Comparison of ENCODE assay signal across 12 cellular contexts in the genomic region with DNA sequence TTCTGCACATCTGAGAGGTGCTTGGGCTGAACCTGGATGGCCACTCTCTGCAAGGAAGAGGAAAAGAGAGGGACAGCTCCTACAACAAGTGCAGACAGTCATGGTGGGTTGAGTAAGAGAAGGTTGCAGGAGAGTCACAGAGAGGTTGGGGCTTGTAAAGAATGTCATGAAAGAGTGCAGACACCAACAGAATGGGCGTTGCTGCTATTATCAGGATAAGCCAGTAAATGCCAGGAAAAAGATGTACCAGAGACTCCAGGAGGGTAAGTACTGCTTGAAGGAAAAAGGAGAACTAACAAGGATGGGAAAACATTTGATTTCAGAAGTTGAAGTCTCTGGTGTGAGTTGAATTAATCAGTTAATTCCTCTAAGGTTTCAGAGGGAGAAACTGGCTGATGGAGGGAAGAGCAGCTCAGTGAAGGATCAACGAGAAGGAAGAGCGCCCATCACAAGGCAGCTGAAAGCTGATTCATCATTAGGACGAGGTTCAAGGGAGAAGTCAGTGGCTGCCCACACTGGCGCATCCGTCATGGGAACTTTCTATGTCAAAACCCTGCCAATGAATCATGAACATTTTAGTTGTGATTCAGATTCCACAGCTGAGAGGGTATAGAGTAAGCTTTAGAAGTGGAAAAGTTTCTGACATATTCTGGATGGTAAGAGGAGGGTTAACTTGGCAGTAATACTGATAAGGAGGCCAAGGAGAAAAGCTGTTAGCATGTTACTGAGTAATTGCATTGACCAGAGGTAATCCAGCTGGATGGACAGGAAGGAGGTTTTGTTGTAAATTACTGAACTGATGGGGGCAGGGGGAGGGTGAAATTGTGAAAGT.
A peak's percentile ranks its signal among the peaks of the same experiment; 100 is the strongest.
DNase-seq lines count a peak whose midpoint lies in the region; ATAC-seq and TF ChIP-seq lines count a peak whose summit lies in the region.
"Had no signal": no experiment of that assay in that cellular context is flagged by ENCODE, and none has a peak within 500 bp of the region (broad histone marks: within the 10 kb centered on the region; RNA-seq: fewer than 3 reads in every experiment).

No MANE protein-coding gene starts in this region.

- in situ Hi-C loops in brain microvascular endothelial cell (cut with HindIII; ENCODE audit: low pct_ligation_motif_present, low sequenced_read_pairs), result no loop called here

- H3K27ac ChIP-seq in brain microvascular endothelial cell, result peak overlapping the region; percentile 80

- H3K27me3 Mint-ChIP-seq in stimulated activated naive CD8-positive, alpha-beta T cell treated with anti-CD3 and anti-CD28 coated beads, Interleukin-15, amount 100 ng/mL, for 72 hours, result peaks cover 51% of the 10 kb centered on the region

- WGBS in lower leg skin, 2 donors, result 44% methylated on average over 6 of the region's 6 CpGs

- no peak overlapping the region for H3K27ac Mint-ChIP-seq in stimulated activated naive CD8-positive, alpha-beta T cell treated with anti-CD3 and anti-CD28 coated beads, Interleukin-15, amount 100 ng/mL, for 72 hours
- H3K27ac Mint-ChIP-seq: endodermal cell had no signal

- TF ChIP-seq CTCF in brain microvascular endothelial cell (IDR thresholded peaks at IDR 0.05; ENCODE audit: low read depth, low read length, missing control alignments) (no peak), lower leg skin (IDR thresholded peaks at IDR 0.05) (no peak)

- H3K4me1 Mint-ChIP-seq in stimulated activated naive CD8-positive, alpha-beta T cell treated with anti-CD3 and anti-CD28 coated beads, Interleukin-15, amount 100 ng/mL, for 72 hours, result no peaks in the 10 kb centered on the region
- H3K4me1 Mint-ChIP-seq: endodermal cell had no signal

- no peaks in the 10 kb centered on the region for H3K36me3 ChIP-seq in brain microvascular endothelial cell (replicated peaks)

- no peaks in the 10 kb centered on the region for H3K27me3 ChIP-seq in brain microvascular endothelial cell (replicated peaks)

- H3K4me3 Mint-ChIP-seq in stimulated activated naive CD8-positive, alpha-beta T cell treated with anti-CD3 and anti-CD28 coated beads, Interleukin-15, amount 100 ng/mL, for 72 hours, result no peak overlapping the region
- H3K4me3 Mint-ChIP-seq: endodermal cell had no signal

- no peak for DNase-seq in stimulated activated naive CD8-positive, alpha-beta T cell treated with anti-CD3 and anti-CD28 coated beads, Interleukin-15, Interleukin-2, amounts not matched to agents 100 U/mL and 50 U/mL, for 24 hours
- no peak for DNase-seq in stimulated activated naive CD8-positive, alpha-beta T cell treated with anti-CD3 and anti-CD28 coated beads, Interleukin-15, amount 100 ng/mL, for 72 hours
- peak; percentile 92 for DNase-seq in brain microvascular endothelial cell
- DNase-seq in lower leg skin (ENCODE audit: low spot score in 2 of 2), result peak; percentile 52 to 86
- DNase-seq in SK-N-DZ (ENCODE audit: low spot score), result no peak
- no peak for DNase-seq in cerebellum (ENCODE audit: low spot score)
- DNase-seq in activated CD4-positive, CD25-positive, alpha-beta regulatory T cell (lab: John Stamatoyannopoulos, UW), result no peak
- DNase-seq: activated CD4-positive, alpha-beta T cell treated with anti-CD3 and anti-CD28 coated beads, Interleukin-2, amount 50 U/mL, for 1 hour; endodermal cell; NCI-H2081 treated with DMSO at 0.1 percent for 48 hours; posterior cingulate gyrus had no signal

- intact Hi-C loops in lower leg skin (cut with DNase I; ENCODE audit: low total_unique reads), result no loop called here

- no peak for TF ChIP-seq POLR2A in lower leg skin (IDR thresholded peaks at IDR 0.05)

- H3K4me3 ChIP-seq in brain microvascular endothelial cell (ENCODE audit: low read depth, low read length), result no peak overlapping the region
- H3K4me3 ChIP-seq in lower leg skin (ENCODE audit: low read depth, poor library complexity, severe bottlenecking), result no peak overlapping the region

- ATAC-seq in stimulated activated naive CD8-positive, alpha-beta T cell treated with anti-CD3 and anti-CD28 coated beads, Interleukin-15, Interleukin-2, amounts not matched to agents 100 U/mL and 50 U/mL, for 24 hours, result peak; percentile 19
- ATAC-seq in stimulated activated naive CD8-positive, alpha-beta T cell treated with anti-CD3 and anti-CD28 coated beads, Interleukin-15, amount 100 ng/mL, for 72 hours, result no peak
- no peak for ATAC-seq in GM18517 (IDR thresholded peaks at IDR 0.05; ENCODE audit: unreplicated experiment)

- no peaks in the 10 kb centered on the region for H3K9me3 Mint-ChIP-seq in stimulated activated naive CD8-positive, alpha-beta T cell treated with anti-CD3 and anti-CD28 coated beads, Interleukin-15, amount 100 ng/mL, for 72 hours
- H3K9me3 Mint-ChIP-seq: endodermal cell had no signal

Comparison
In these comparisons a context has a peak if more than half of its experiments do, and no peak if none do; other contexts are left out.
1. DNase-seq: peak in brain microvascular endothelial cell (single experiment) and lower leg skin (2 of 2); none in stimulated activated naive CD8-positive, alpha-beta T cell treated with anti-CD3 and anti-CD28 coated beads, Interleukin-15, Interleukin-2, amounts not matched to agents 100 U/mL and 50 U/mL, for 24 hours (single experiment), stimulated activated naive CD8-positive, alpha-beta T cell treated with anti-CD3 and anti-CD28 coated beads, Interleukin-15, amount 100 ng/mL, for 72 hours (0 of 2), SK-N-DZ (single experiment), cerebellum (single experiment) and activated CD4-positive, CD25-positive, alpha-beta regulatory T cell (0 of 4).